18 cellular contexts compared by ENCODE assay signal in the genomic region with DNA sequence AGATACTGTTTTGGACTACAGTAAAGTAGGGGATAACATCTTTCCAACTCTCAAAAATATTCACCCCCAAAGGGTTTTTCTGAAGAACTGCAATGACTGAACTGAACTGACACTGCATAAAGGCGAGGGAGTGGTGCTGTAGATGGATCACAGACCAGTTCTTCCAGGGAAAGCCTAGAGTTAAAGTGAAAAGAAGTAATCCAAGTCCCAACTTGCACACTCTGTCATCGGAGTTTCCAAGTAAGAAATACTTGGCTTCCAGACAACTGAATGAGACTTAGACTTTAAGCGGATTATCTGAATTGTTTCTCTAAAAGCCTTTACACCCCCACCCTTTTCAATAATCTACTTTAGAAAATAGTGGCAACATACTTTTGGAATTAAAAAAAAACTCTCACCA.
"Had no signal": no experiment of that assay in that cellular context is flagged by ENCODE, and none has a peak within 500 bp of the region (broad histone marks: within the 10 kb centered on the region; RNA-seq: fewer than 3 reads in every experiment).

No MANE protein-coding gene starts in this region.

- H3K36me3 Mint-ChIP-seq: mesothelial cell of epicardium; natural killer cell treated with Interleukin-12 subunit alpha and Interleukin-12 subunit beta and Interleukin-15 and Interleukin-18, amount 100 ng/mL, for 72 hours; stimulated activated naive B cell treated with anti-CD40 and anti-IgM and Interleukin-4, amounts not matched to agents 10 μg/mL and 1 μg/mL and 100 μg/mL, for 72 hours had no signal

- H3K4me1 ChIP-seq: lower lobe of right lung, tibial artery had no signal

- H3K27ac ChIP-seq: brain microvascular endothelial cell, lower lobe of right lung, tibial artery had no signal

- H3K4me3 ChIP-seq: lower lobe of right lung, tibial artery had no signal

- H3K36me3 ChIP-seq: brain microvascular endothelial cell, lower lobe of right lung, tibial artery had no signal

- DNase-seq: activated CD4-positive, CD25-positive, alpha-beta regulatory T cell treated with anti-CD3 and anti-CD28 coated beads, Interleukin-2, amount 50 U/mL, for 72 hours; activated effector memory CD4-positive, alpha-beta T cell treated with anti-CD3 and anti-CD28 coated beads, Interleukin-2, amount 50 U/mL, for 16 hours; activated naive CD4-positive, alpha-beta T cell treated with anti-CD3 and anti-CD28 coated beads, Interleukin-2, amount 50 U/mL, for 16 hours; activated T-cell treated with anti-CD3 and anti-CD28 coated beads, Interleukin-2, amount 50 U/mL, for 72 hours; aorta; brain microvascular endothelial cell; cortex of kidney; effector CD4-positive, alpha-beta T cell; foreskin melanocyte; glutamatergic neuron; hippocampal formation; islet precursor cell; lower lobe of right lung; stimulated activated naive B cell treated with anti-CD40 and anti-IgM and Interleukin-4, amounts not matched to agents 10 μg/mL and 1 μg/mL and 100 μg/mL, for 72 hours; T1000; tibial artery had no signal

- H3K4me1 Mint-ChIP-seq: stimulated activated naive B cell treated with anti-CD40 and anti-IgM and Interleukin-4, amounts not matched to agents 10 μg/mL and 1 μg/mL and 100 μg/mL, for 72 hours had no signal

- H3K9me3 Mint-ChIP-seq: activated T-cell treated with anti-CD3 and anti-CD28 coated beads, Interleukin-2, amount 50 U/mL, for 72 hours; mesothelial cell of epicardium; natural killer cell treated with Interleukin-12 subunit alpha and Interleukin-12 subunit beta and Interleukin-15 and Interleukin-18, amount 100 ng/mL, for 72 hours had no signal

- H3K27ac Mint-ChIP-seq: activated T-cell treated with anti-CD3 and anti-CD28 coated beads, Interleukin-2, amount 50 U/mL, for 72 hours; mesothelial cell of epicardium; natural killer cell treated with Interleukin-12 subunit alpha and Interleukin-12 subunit beta and Interleukin-15 and Interleukin-18, amount 100 ng/mL, for 72 hours; stimulated activated naive B cell treated with anti-CD40 and anti-IgM and Interleukin-4, amounts not matched to agents 10 μg/mL and 1 μg/mL and 100 μg/mL, for 72 hours had no signal

- H3K27me3 ChIP-seq: brain microvascular endothelial cell, tibial artery had no signal

- ATAC-seq: activated T-cell treated with anti-CD3 and anti-CD28 coated beads, Interleukin-2, amount 50 U/mL, for 72 hours; lower lobe of right lung; natural killer cell treated with Interleukin-12 subunit alpha and Interleukin-12 subunit beta and Interleukin-15 and Interleukin-18, amount 100 ng/mL, for 72 hours; stimulated activated naive B cell treated with anti-CD40 and anti-IgM and Interleukin-4, amounts not matched to agents 10 μg/mL and 1 μg/mL and 100 μg/mL, for 72 hours had no signal

- H3K9me3 ChIP-seq: lower lobe of right lung, tibial artery had no signal

- H3K4me3 Mint-ChIP-seq: activated T-cell treated with anti-CD3 and anti-CD28 coated beads, Interleukin-2, amount 50 U/mL, for 72 hours; mesothelial cell of epicardium; natural killer cell treated with Interleukin-12 subunit alpha and Interleukin-12 subunit beta and Interleukin-15 and Interleukin-18, amount 100 ng/mL, for 72 hours; stimulated activated naive B cell treated with anti-CD40 and anti-IgM and Interleukin-4, amounts not matched to agents 10 μg/mL and 1 μg/mL and 100 μg/mL, for 72 hours had no signal
